Comparison of ENCODE assay signal across 15 cellular contexts in genomic region chr4:10808591-10808990, GRCh38.
DNase-seq lines count a peak whose midpoint lies in the region; ATAC-seq and TF ChIP-seq lines count a peak whose summit lies in the region.
"Had no signal": no experiment of that assay in that cellular context is flagged by ENCODE, and none has a peak within 500 bp of the region (broad histone marks: within the 10 kb centered on the region; RNA-seq: fewer than 3 reads in every experiment).

No MANE protein-coding gene starts in this region.

- H3K27me3 ChIP-seq in lower lobe of right lung (ENCODE audit: low read depth): no peaks in the 10 kb centered on the region
- H3K27me3 ChIP-seq: BLaER1, stomach had no signal

- no peaks in the 10 kb centered on the region for H3K36me3 ChIP-seq in lower lobe of right lung
- H3K36me3 ChIP-seq: BLaER1, stomach had no signal

- TF ChIP-seq CTCF in fibroblast of mammary gland (conservative IDR thresholded peaks at IDR 0.05; ENCODE audit: control insufficient read depth, insufficient read depth, low read depth, low read length): no peak
- no peak for TF ChIP-seq CTCF in lower lobe of right lung (IDR thresholded peaks at IDR 0.05)

- intact Hi-C loops in lower lobe of right lung (cut with DNase I): no loop called here

- in situ Hi-C loops in G401 (cut with HindIII; ENCODE audit: low sequenced_read_pairs): no loop called here

- H3K27ac ChIP-seq in lower lobe of right lung: no peak overlapping the region
- H3K27ac ChIP-seq: BLaER1, epithelial cell of prostate, stomach had no signal

- no peaks in the 10 kb centered on the region for H3K4me1 ChIP-seq in lower lobe of right lung
- H3K4me1 ChIP-seq: stomach had no signal

- DNase-seq in G401 (ENCODE audit: low spot score) (peak; percentile 92), NCI-H446 (lab: John Stamatoyannopoulos, UW) (peak; percentile 78 to 96), fibroblast of mammary gland (ENCODE audit: low read depth) (peak; percentile 79), occipital lobe (lab: John Stamatoyannopoulos, UW) (peak; percentile 22), lower lobe of right lung (no peak)
- no peak for DNase-seq in activated naive CD4-positive, alpha-beta T cell treated with Interleukin-2 at 50 U/mL for 16 hours
- DNase-seq in stimulated activated CD4-positive, alpha-beta T cell treated with anti-CD3 and anti-CD28 coated beads, Interleukin-4, amount 100 ng/mL, for 24 hours: no peak
- no peak for DNase-seq in activated naive CD4-positive, alpha-beta T cell treated with anti-CD3 and anti-CD28 coated beads, Interleukin-2, amount 50 U/mL, for 72 hours (ENCODE audit: low spot score in 2 of 2)
- DNase-seq: activated CD4-positive, alpha-beta T cell treated with anti-CD3 and anti-CD28 coated beads, Interleukin-2, amount 50 U/mL, for 4 hours; NCI-H526 treated with DMSO at 0.1 percent for 48 hours; RPMI8226; stomach had no signal

- peaks cover 9 to 19% of the 10 kb centered on the region in 2 donors for H3K9me3 Mint-ChIP-seq in activated naive CD4-positive, alpha-beta T cell treated with anti-CD3 and anti-CD28 coated beads, Interleukin-2, amount 50 U/mL, for 72 hours

- H3K4me3 ChIP-seq in fibroblast of mammary gland (ENCODE audit: control insufficient read depth, low read depth, low read length): no peak overlapping the region
- H3K4me3 ChIP-seq in lower lobe of right lung: no peak overlapping the region
- H3K4me3 ChIP-seq: BLaER1, stomach had no signal

- H3K27ac Mint-ChIP-seq in activated naive CD4-positive, alpha-beta T cell treated with anti-CD3 and anti-CD28 coated beads, Interleukin-2, amount 50 U/mL, for 72 hours: no peak overlapping the region
- H3K27ac Mint-ChIP-seq: activated T-helper 17 cell treated with anti-CD3 and anti-CD28 coated beads, Interleukin-2, amount 50 U/mL, for 72 hours had no signal

- no peaks in the 10 kb centered on the region for H3K9me3 ChIP-seq in lower lobe of right lung

- peaks cover 0 to 10% of the 10 kb centered on the region in 2 donors for H3K36me3 Mint-ChIP-seq in activated naive CD4-positive, alpha-beta T cell treated with anti-CD3 and anti-CD28 coated beads, Interleukin-2, amount 50 U/mL, for 72 hours

- ATAC-seq in lower lobe of right lung: no peak
- no peak for ATAC-seq in activated naive CD4-positive, alpha-beta T cell treated with anti-CD3 and anti-CD28 coated beads, Interleukin-2, amount 50 U/mL, for 72 hours
- ATAC-seq: activated T-helper 17 cell treated with anti-CD3 and anti-CD28 coated beads, Interleukin-2, amount 50 U/mL, for 72 hours had no signal

Comparison
In these comparisons a context has a peak if more than half of its experiments do, and no peak if none do; other contexts are left out.
1. DNase-seq: peak in G401 (single experiment), NCI-H446 (2 of 2), fibroblast of mammary gland (single experiment) and occipital lobe (single experiment); none in lower lobe of right lung (single experiment), activated naive CD4-positive, alpha-beta T cell treated with Interleukin-2 at 50 U/mL for 16 hours (single experiment), stimulated activated CD4-positive, alpha-beta T cell treated with anti-CD3 and anti-CD28 coated beads, Interleukin-4, amount 100 ng/mL, for 24 hours (single experiment) and activated naive CD4-positive, alpha-beta T cell treated with anti-CD3 and anti-CD28 coated beads, Interleukin-2, amount 50 U/mL, for 72 hours (0 of 2).